8 cellular contexts compared by ENCODE assay signal in the genomic region with DNA sequence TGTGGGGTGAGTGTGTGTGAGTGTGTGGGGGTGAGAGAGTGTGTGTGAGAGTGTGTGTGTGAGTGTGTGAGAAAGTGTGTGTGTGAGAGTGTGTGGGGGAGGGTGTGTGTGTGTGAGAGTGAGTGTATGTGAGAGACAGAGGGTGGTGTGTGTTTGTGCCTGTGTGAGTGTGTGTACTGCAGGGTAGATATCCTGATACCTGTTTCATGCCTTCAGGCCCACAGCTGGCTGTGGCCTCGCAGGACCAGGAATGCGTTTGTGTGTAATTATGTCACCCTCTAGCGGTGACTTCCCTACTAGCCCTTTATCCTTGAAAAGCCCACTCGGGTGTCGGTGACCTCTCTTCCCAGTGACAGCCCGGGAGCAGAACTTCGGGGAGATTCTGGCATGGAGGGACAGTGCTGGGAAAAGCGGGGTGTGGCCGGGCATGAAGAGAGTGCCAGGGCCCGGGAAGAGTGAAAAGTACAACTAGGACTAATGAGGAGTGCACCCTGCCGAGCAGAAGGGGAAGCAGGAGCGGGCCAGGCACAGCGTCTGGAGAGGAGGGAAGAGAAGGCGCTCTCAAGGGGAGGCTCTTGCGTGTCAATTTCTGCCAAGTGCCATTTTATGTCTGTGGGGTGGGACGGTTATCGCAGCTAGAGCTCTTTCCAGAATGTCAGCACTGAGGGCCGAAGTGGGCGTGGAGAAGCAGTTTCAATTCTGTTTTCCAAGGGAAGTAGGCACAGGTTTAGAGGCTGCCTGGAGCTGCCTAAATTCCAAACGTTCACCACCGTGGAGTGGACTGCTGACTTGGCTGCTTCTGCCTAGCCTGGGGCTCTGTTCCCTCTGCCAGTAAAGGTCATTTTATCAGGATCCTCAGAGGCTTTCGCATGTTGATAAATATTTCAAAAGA. TPM values are rescaled to one million over a fixed set of nuclear protein-coding genes. Genes with fewer than 3 reads are reported as not detected.
DNase-seq lines count a peak whose midpoint lies in the region; ATAC-seq and TF ChIP-seq lines count a peak whose summit lies in the region.

No MANE protein-coding gene starts in this region.

- H3K9me3 Mint-ChIP-seq in activated naive CD4-positive, alpha-beta T cell treated with anti-CD3 and anti-CD28 coated beads, Interleukin-2, amount 50 U/mL, for 24 hours, result no peaks in the 10 kb centered on the region
- no peaks in the 10 kb centered on the region for H3K9me3 Mint-ChIP-seq in neural crest cell

- peaks cover 60% of the 10 kb centered on the region for H3K4me1 Mint-ChIP-seq in activated naive CD4-positive, alpha-beta T cell treated with anti-CD3 and anti-CD28 coated beads, Interleukin-2, amount 50 U/mL, for 24 hours
- H3K4me1 Mint-ChIP-seq in neural crest cell, result peaks cover 31% of the 10 kb centered on the region

- peak overlapping the region; percentile 91 for H3K27ac Mint-ChIP-seq in activated naive CD4-positive, alpha-beta T cell treated with anti-CD3 and anti-CD28 coated beads, Interleukin-2, amount 50 U/mL, for 24 hours
- no peak overlapping the region for H3K27ac Mint-ChIP-seq in neural crest cell (ENCODE audit: unreplicated experiment)

- H2AFZ ChIP-seq in Karpas-422 (ENCODE audit: low read length), result no peak overlapping the region; the same call in 1 of the 2 replicates

- H3K4me3 Mint-ChIP-seq in activated naive CD4-positive, alpha-beta T cell treated with anti-CD3 and anti-CD28 coated beads, Interleukin-2, amount 50 U/mL, for 24 hours, result peak overlapping the region; percentile 92
- H3K4me3 Mint-ChIP-seq in neural crest cell, result peak overlapping the region; percentile 85

- DNase-seq in COLO668 (lab: John Stamatoyannopoulos, UW; ENCODE audit: unreplicated experiment) (peak; percentile 81), Karpas-422 (peak; percentile 83), RWPE2 (ENCODE audit: low spot score) (peak; percentile 75), germinal center (ENCODE audit: low spot score) (peak; percentile 67), neural crest cell (ENCODE audit: low read depth, low spot score) (peak; percentile 57), cortex of kidney (lab: John Stamatoyannopoulos, UW) (no peak)

- H3K27me3 ChIP-seq in Karpas-422 (ENCODE audit: low read length), result no peaks in the 10 kb centered on the region
- no peaks in the 10 kb centered on the region for H3K27me3 ChIP-seq in RWPE2 (ENCODE audit: insufficient read depth, poor library complexity, severe bottlenecking)

- no peaks in the 10 kb centered on the region for H3K36me3 Mint-ChIP-seq in activated naive CD4-positive, alpha-beta T cell treated with anti-CD3 and anti-CD28 coated beads, Interleukin-2, amount 50 U/mL, for 24 hours
- no peaks in the 10 kb centered on the region for H3K36me3 Mint-ChIP-seq in neural crest cell (ENCODE audit: low read depth)

- TF ChIP-seq CTCF in RWPE2 (IDR thresholded peaks at IDR 0.05; ENCODE audit: poor library complexity, severe bottlenecking), result peak; percentile 92
- peak; percentile 95 for TF ChIP-seq CTCF in neural crest cell (conservative IDR thresholded peaks at IDR 0.05)

- H3K27ac ChIP-seq in Karpas-422 (ENCODE audit: low read length) (no peak overlapping the region), RWPE2 (ENCODE audit: poor library complexity, severe bottlenecking) (peak overlapping the region; percentile 79)

- peak overlapping the region; percentile 84 for H3K4me2 ChIP-seq in Karpas-422 (ENCODE audit: low read depth, low read length, poor library complexity, severe bottlenecking)

- H4K20me1 ChIP-seq in Karpas-422 (ENCODE audit: insufficient read depth, low read depth, low read length), result no peaks in the 10 kb centered on the region

- no peaks in the 10 kb centered on the region for H3K36me3 ChIP-seq in Karpas-422 (ENCODE audit: insufficient read depth, low read length)
- no peaks in the 10 kb centered on the region for H3K36me3 ChIP-seq in RWPE2 (ENCODE audit: low read depth)

- H3K9me3 ChIP-seq in Karpas-422 (ENCODE audit: low read length) (no peaks in the 10 kb centered on the region), RWPE2 (ENCODE audit: severe bottlenecking) (no peaks in the 10 kb centered on the region)

- H3K9me2 ChIP-seq in Karpas-422 (replicated peaks; ENCODE audit: insufficient read depth, low read length), result no peaks in the 10 kb centered on the region

- ATAC-seq in GM21381 (IDR thresholded peaks at IDR 0.05; ENCODE audit: unreplicated experiment), result peak; percentile 35
- peak; percentile 78 for ATAC-seq in RWPE2 (ENCODE audit: low read depth)

- H3K9ac ChIP-seq in Karpas-422 (ENCODE audit: low read length), result peak overlapping the region; percentile 32

- H3K4me1 ChIP-seq in Karpas-422 (ENCODE audit: low read length) (peaks cover 42% of the 10 kb centered on the region), RWPE2 (ENCODE audit: insufficient read depth, poor library complexity, severe bottlenecking) (peaks cover 23% of the 10 kb centered on the region)

- H3K4me3 ChIP-seq in Karpas-422 (ENCODE audit: low read length) (peak overlapping the region; percentile 63), RWPE2 (ENCODE audit: severe bottlenecking) (peak overlapping the region; percentile 8)

- no peaks in the 10 kb centered on the region for H3K79me2 ChIP-seq in Karpas-422 (ENCODE audit: low read length)

- H3K27me3 Mint-ChIP-seq in activated naive CD4-positive, alpha-beta T cell treated with anti-CD3 and anti-CD28 coated beads, Interleukin-2, amount 50 U/mL, for 24 hours, result no peaks in the 10 kb centered on the region
- peaks cover 18% of the 10 kb centered on the region for H3K27me3 Mint-ChIP-seq in neural crest cell (ENCODE audit: low read depth)

RNA-seq across cellular contexts. Expression of gene FBXL14, which starts 11.0 kb away (rescaled TPM):
- total RNA-seq in Karpas-422 (2014; rRNA removed; shearing (Covaris generic); ENCODE audit: low replicate concordance), result 29.0 and 62.5 TPM in 2 replicates
- 28.0 and 33.7 TPM in 2 replicates for total RNA-seq in neural crest cell

RNA-seq across cellular contexts. Expression of gene WNT5B, which starts 23.7 kb away (rescaled TPM):
- total RNA-seq in Karpas-422 (2014; rRNA removed; shearing (Covaris generic); ENCODE audit: low replicate concordance), result not detected in 2 replicates
- total RNA-seq in neural crest cell, result 14.0 and 14.2 TPM in 2 replicates

Comparison
In these comparisons a context has a peak if more than half of its experiments do, and no peak if none do; other contexts are left out.
1. RNA of gene WNT5B, which starts 23.7 kb away (total RNA-seq): 14.0 to 14.2 TPM in neural crest cell; not detected in Karpas-422; every median in the first group is over 10 times any median in the second.